Comparison of ENCODE assay signal across 1 cellular context in the genomic region with DNA sequence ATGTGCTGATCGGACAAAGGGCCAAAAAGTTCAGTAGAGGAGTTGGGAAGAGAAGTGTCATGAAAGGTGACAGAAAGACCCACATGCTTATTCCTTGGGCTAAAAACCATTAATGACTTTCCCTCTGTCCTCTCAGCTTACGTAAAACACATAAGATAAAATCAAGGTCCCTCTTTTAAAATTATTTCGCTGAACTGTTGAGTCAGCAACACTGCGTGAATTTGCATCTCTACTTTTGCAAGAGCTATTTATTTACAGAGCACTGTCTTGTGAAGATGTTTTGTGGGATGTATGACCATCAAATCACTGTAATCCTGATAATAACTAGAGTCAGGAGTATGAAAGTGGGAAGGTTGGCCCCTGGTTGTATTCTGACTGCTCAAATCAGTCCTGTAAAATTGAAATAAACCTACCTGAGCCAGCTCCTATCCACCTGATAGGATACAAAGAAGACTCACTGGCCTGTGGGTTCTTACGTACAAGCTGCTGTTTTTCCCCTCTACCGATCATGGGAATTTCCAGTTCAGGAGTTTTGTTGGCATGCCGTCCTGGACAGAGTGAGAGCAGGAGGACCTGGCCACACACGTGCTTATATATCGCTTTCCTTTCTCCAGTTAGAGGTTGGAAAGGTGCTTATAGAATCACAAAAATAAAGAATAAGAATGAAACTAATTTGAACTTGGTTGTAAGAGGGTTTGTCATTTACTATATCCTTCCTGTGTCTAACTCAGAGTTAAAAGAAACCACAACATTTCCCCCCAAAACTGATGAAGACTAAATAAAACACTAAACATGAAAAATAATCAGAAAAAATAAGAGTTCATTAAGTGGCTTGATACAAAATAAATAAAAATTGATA.
TF ChIP-seq lines count a peak whose summit lies in the region.

No MANE protein-coding gene starts in this region.

TF ChIP-seq in K562, 482 proteins besides CTCF, POLR2A, EP300 and RAD21 (continued from another document):
- TF ChIP-seq, protein P1, sequence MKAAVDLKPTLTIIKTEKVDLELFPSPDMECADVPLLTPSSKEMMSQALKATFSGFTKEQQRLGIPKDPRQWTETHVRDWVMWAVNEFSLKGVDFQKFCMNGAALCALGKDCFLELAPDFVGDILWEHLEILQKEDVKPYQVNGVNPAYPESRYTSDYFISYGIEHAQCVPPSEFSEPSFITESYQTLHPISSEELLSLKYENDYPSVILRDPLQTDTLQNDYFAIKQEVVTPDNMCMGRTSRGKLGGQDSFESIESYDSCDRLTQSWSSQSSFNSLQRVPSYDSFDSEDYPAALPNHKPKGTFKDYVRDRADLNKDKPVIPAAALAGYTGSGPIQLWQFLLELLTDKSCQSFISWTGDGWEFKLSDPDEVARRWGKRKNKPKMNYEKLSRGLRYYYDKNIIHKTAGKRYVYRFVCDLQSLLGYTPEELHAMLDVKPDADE (conservative IDR thresholded peaks at IDR 0.05; ENCODE audit: control insufficient read depth, low read depth, low read length) = no peak
- TF ChIP-seq, protein P2, sequence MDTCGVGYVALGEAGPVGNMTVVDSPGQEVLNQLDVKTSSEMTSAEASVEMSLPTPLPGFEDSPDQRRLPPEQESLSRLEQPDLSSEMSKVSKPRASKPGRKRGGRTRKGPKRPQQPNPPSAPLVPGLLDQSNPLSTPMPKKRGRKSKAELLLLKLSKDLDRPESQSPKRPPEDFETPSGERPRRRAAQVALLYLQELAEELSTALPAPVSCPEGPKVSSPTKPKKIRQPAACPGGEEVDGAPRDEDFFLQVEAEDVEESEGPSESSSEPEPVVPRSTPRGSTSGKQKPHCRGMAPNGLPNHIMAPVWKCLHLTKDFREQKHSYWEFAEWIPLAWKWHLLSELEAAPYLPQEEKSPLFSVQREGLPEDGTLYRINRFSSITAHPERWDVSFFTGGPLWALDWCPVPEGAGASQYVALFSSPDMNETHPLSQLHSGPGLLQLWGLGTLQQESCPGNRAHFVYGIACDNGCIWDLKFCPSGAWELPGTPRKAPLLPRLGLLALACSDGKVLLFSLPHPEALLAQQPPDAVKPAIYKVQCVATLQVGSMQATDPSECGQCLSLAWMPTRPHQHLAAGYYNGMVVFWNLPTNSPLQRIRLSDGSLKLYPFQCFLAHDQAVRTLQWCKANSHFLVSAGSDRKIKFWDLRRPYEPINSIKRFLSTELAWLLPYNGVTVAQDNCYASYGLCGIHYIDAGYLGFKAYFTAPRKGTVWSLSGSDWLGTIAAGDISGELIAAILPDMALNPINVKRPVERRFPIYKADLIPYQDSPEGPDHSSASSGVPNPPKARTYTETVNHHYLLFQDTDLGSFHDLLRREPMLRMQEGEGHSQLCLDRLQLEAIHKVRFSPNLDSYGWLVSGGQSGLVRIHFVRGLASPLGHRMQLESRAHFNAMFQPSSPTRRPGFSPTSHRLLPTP (IDR thresholded peaks at IDR 0.05; ENCODE audit: borderline replicate concordance, extremely low read depth, insufficient read length) = no peak
- no peak for TF ChIP-seq STAG1 (CRISPR knock-in tag; IDR thresholded peaks at IDR 0.05; ENCODE audit: borderline replicate concordance)
- TF ChIP-seq, protein P3, sequence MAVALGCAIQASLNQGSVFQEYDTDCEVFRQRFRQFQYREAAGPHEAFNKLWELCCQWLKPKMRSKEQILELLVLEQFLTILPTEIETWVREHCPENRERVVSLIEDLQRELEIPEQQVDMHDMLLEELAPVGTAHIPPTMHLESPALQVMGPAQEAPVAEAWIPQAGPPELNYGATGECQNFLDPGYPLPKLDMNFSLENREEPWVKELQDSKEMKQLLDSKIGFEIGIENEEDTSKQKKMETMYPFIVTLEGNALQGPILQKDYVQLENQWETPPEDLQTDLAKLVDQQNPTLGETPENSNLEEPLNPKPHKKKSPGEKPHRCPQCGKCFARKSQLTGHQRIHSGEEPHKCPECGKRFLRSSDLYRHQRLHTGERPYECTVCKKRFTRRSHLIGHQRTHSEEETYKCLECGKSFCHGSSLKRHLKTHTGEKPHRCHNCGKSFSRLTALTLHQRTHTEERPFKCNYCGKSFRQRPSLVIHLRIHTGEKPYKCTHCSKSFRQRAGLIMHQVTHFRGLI (CRISPR knock-in tag; IDR thresholded peaks at IDR 0.05) = no peak
- TF ChIP-seq MAFF (IDR thresholded peaks at IDR 0.05; ENCODE audit: low read length) = peak; percentile 34; the same call in 1 of the 2 replicates
- no peak for TF ChIP-seq ILF3 (IDR thresholded peaks at IDR 0.05; ENCODE audit: borderline replicate concordance)
- no peak for TF ChIP-seq CHD1 (IDR thresholded peaks at IDR 0.05; ENCODE audit: low read length)
- no peak for TF ChIP-seq CREBBP (IDR thresholded peaks at IDR 0.05; ENCODE audit: low read depth, low read length)
- no peak for TF ChIP-seq KLF10 (CRISPR knock-in tag; IDR thresholded peaks at IDR 0.05)
- no peak for TF ChIP-seq LEF1 (IDR thresholded peaks at IDR 0.05)
- no peak for TF ChIP-seq SMARCA4 (IDR thresholded peaks at IDR 0.05)
- no peak for TF ChIP-seq BRD4 (IDR thresholded peaks at IDR 0.05)
- no peak for TF ChIP-seq ZFX (CRISPR knock-in tag; IDR thresholded peaks at IDR 0.05)
- TF ChIP-seq ZFP30 (CRISPR knock-in tag; IDR thresholded peaks at IDR 0.05; ENCODE audit: borderline replicate concordance) = no peak
- no peak for TF ChIP-seq RUNX1 (IDR thresholded peaks at IDR 0.05; ENCODE audit: low read depth)
- no peak for TF ChIP-seq KLF16 (IDR thresholded peaks at IDR 0.05)
- TF ChIP-seq PRPF4 (IDR thresholded peaks at IDR 0.05; ENCODE audit: insufficient read depth, low read depth, low read length, poor library complexity, severe bottlenecking) = no peak
- no peak for TF ChIP-seq CREB1 (IDR thresholded peaks at IDR 0.05)
- no peak for TF ChIP-seq CREB1 (CRISPR knock-in tag; IDR thresholded peaks at IDR 0.05)
- TF ChIP-seq ZNF316 (IDR thresholded peaks at IDR 0.05) = peak; percentile 88
- TF ChIP-seq NR4A1 (CRISPR knock-in tag; IDR thresholded peaks at IDR 0.05) = no peak
- TF ChIP-seq NR4A1 (tag; IDR thresholded peaks at IDR 0.05) = no peak
- TF ChIP-seq BRCA1 (IDR thresholded peaks at IDR 0.05) = no peak
- no peak for TF ChIP-seq BRCA1 (CRISPR knock-in tag; IDR thresholded peaks at IDR 0.05)
- TF ChIP-seq, protein P4, sequence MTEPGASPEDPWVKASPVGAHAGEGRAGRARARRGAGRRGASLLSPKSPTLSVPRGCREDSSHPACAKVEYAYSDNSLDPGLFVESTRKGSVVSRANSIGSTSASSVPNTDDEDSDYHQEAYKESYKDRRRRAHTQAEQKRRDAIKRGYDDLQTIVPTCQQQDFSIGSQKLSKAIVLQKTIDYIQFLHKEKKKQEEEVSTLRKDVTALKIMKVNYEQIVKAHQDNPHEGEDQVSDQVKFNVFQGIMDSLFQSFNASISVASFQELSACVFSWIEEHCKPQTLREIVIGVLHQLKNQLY (CRISPR knock-in tag; conservative IDR thresholded peaks at IDR 0.05) = no peak
- TF ChIP-seq ZNF24 (IDR thresholded peaks at IDR 0.05) = no peak
- TF ChIP-seq DACH1 (IDR thresholded peaks at IDR 0.05; ENCODE audit: partially characterized antibody) = no peak
- TF ChIP-seq YBX1 (IDR thresholded peaks at IDR 0.05) = no peak
- peak; percentile 85 for TF ChIP-seq MAFG (tag; conservative IDR thresholded peaks at IDR 0.05)
- no peak for TF ChIP-seq NR2C1 (IDR thresholded peaks at IDR 0.05)
- TF ChIP-seq NR2C1 (tag; IDR thresholded peaks at IDR 0.05) = no peak
- TF ChIP-seq KLF13 (tag; IDR thresholded peaks at IDR 0.05; ENCODE audit: borderline replicate concordance, low read depth) = no peak
- no peak for TF ChIP-seq NCOA1 (IDR thresholded peaks at IDR 0.05; ENCODE audit: low read depth)
- TF ChIP-seq ARID1B (IDR thresholded peaks at IDR 0.05) = no peak
- TF ChIP-seq C11orf30 (IDR thresholded peaks at IDR 0.05; ENCODE audit: low read depth) = peak; percentile 77
TF ChIP-seq in K562: peak in this region for 5.
